In the genomic region with DNA sequence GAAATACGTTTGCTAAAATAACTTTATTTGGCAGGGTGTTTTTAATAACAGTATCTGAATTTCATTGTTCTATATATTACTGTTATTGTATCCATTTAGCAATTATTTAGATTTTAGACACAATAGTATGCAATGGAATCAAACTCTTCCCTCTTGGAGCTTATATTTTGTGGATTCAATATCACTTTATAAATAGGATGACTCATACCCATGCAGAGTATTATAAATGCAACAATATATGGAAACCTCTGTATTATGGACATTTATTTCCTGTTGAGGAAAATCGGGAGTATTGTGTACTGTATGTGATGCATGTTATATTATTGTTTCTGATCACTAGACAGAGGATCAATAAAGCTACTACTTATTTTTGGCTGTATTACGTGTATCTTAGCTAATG, we compare ENCODE assay signal across 8 cellular contexts. TPM values are rescaled to one million over a fixed set of nuclear protein-coding genes. Genes with fewer than 3 reads are reported as not detected.
A peak's percentile ranks its signal among the peaks of the same experiment; 100 is the strongest.
DNase-seq lines count a peak whose midpoint lies in the region; ATAC-seq and TF ChIP-seq lines count a peak whose summit lies in the region.

No MANE protein-coding gene starts in this region.

- peak overlapping the region; percentile 70 for H3K4me3 ChIP-seq in GM06990 (replicated peaks; ENCODE audit: low read depth, low read length)
- H3K4me3 ChIP-seq in OCI-LY7 (ENCODE audit: low read depth, low read length, poor library complexity, severe bottlenecking): peak overlapping the region; percentile 93

- peak overlapping the region; percentile 72 for H3K4me2 ChIP-seq in OCI-LY7 (ENCODE audit: low read length)

- H2AFZ ChIP-seq in OCI-LY7 (ENCODE audit: low read length): peak overlapping the region; percentile 75; the same call in 1 of the 2 replicates

- H3K36me3 Mint-ChIP-seq in endothelial cell (ENCODE audit: low read depth, unreplicated experiment) (no peaks in the 10 kb centered on the region), progenitor cell of endocrine pancreas (ENCODE audit: insufficient read depth) (peaks cover 2% of the 10 kb centered on the region)

- H3K27me3 Mint-ChIP-seq in endothelial cell (ENCODE audit: unreplicated experiment): peaks cover 12% of the 10 kb centered on the region
- H3K27me3 Mint-ChIP-seq in progenitor cell of endocrine pancreas: no peaks in the 10 kb centered on the region

- peaks cover 80% of the 10 kb centered on the region for H3K79me2 ChIP-seq in OCI-LY7 (ENCODE audit: insufficient read depth, low read depth, low read length)

- H3K9me3 ChIP-seq in OCI-LY7 (ENCODE audit: low read length): no peaks in the 10 kb centered on the region

- peaks cover 24% of the 10 kb centered on the region for H4K20me1 ChIP-seq in OCI-LY7 (ENCODE audit: insufficient read depth, low read length)

- peak overlapping the region; percentile 99 for H3K27ac Mint-ChIP-seq in endothelial cell (ENCODE audit: unreplicated experiment)
- H3K27ac Mint-ChIP-seq in progenitor cell of endocrine pancreas: peak overlapping the region; percentile 99

- peak overlapping the region; percentile 99 for H3K4me3 Mint-ChIP-seq in endothelial cell (ENCODE audit: unreplicated experiment)
- H3K4me3 Mint-ChIP-seq in progenitor cell of endocrine pancreas (ENCODE audit: low read depth): peak overlapping the region; percentile 98

- no peaks in the 10 kb centered on the region for H3K36me3 ChIP-seq in GM06990 (ENCODE audit: control insufficient read depth, insufficient read depth, low read length)
- H3K36me3 ChIP-seq in OCI-LY7 (ENCODE audit: insufficient read depth, low read length): peaks cover 5% of the 10 kb centered on the region; the same call in 1 of the 2 replicates

- no peaks in the 10 kb centered on the region for H3K9me3 Mint-ChIP-seq in endothelial cell (ENCODE audit: unreplicated experiment)
- H3K9me3 Mint-ChIP-seq in progenitor cell of endocrine pancreas (ENCODE audit: low read depth): no peaks in the 10 kb centered on the region

- POLR2A ChIA-PET in OCI-LY7 (lab: Charles Lee): interaction anchor here (0.6 to 5.8 kb wide), 5 partner anchors 10 to 55 kb away, joined by 3 to 38 read pairs (median 4); no protein-coding TSS in a partner anchor

- ATAC-seq in HG03571 (IDR thresholded peaks at IDR 0.05; ENCODE audit: unreplicated experiment): no peak

- H3K27ac ChIP-seq in OCI-LY7 (ENCODE audit: low read depth, low read length, poor library complexity, severe bottlenecking): peak overlapping the region; percentile 81

- CTCF ChIA-PET in OCI-LY7 (lab: Charles Lee; ENCODE audit: unreplicated experiment): no interaction called here

- no peaks in the 10 kb centered on the region for H3K27me3 ChIP-seq in GM06990 (replicated peaks; ENCODE audit: control insufficient read depth, insufficient read depth, low read length)

- H3K4me1 Mint-ChIP-seq in endothelial cell (ENCODE audit: unreplicated experiment): peaks cover 23% of the 10 kb centered on the region
- peaks cover 34% of the 10 kb centered on the region for H3K4me1 Mint-ChIP-seq in progenitor cell of endocrine pancreas (ENCODE audit: low read depth)

- intact Hi-C loops in OCI-LY7 (cut with micrococcal nuclease; ENCODE audit: unreplicated experiment): loop anchor here (2.0 to 5.0 kb wide), 2 partner anchors 602 to 1197 kb away; a partner anchor contains a TSS

- no peaks in the 10 kb centered on the region for H3K9me2 ChIP-seq in OCI-LY7 (ENCODE audit: insufficient read depth, low read length)

- H3K4me1 ChIP-seq in OCI-LY7 (ENCODE audit: insufficient read depth, low read length, poor library complexity, severe bottlenecking): peaks cover 40% of the 10 kb centered on the region

- BruUV-seq in OCI-LY7 (replicated peaks; lab: Mats Ljungman, UMichigan): no TSS peak

- TF ChIP-seq CTCF in GM06990 (IDR thresholded peaks at IDR 0.05; ENCODE audit: insufficient read depth, low read length, poor library complexity, severe bottlenecking) (no peak), OCI-LY7 (conservative IDR thresholded peaks at IDR 0.05; ENCODE audit: low read length) (no peak), endothelial cell (IDR thresholded peaks at IDR 0.05; ENCODE audit: unreplicated experiment) (no peak), progenitor cell of endocrine pancreas (IDR thresholded peaks at IDR 0.05; ENCODE audit: unreplicated experiment) (no peak)

- no peak for DNase-seq in GM06990 (ENCODE audit: extremely low read depth, insufficient read length)
- no peak for DNase-seq in OCI-LY7 (ENCODE audit: low spot score)
- DNase-seq in endothelial cell (ENCODE audit: low spot score): no peak
- DNase-seq in progenitor cell of endocrine pancreas (ENCODE audit: low spot score, unreplicated experiment): no peak
- no peak for DNase-seq in OCI-M1 (lab: John Stamatoyannopoulos, UW)
- no peak for DNase-seq in stimulated activated CD4-positive, alpha-beta T cell treated with anti-CD3 and anti-CD28 coated beads, Interleukin-4, amount 100 ng/mL, for 4 hours
- no peak for DNase-seq in activated CD4-positive, alpha-beta T cell treated with anti-CD3 and anti-CD28 coated beads, Interleukin-2, amount 50 U/mL, for 4 hours

RNA-seq across cellular contexts. Expression of a gene that starts 0.7 kb away (rescaled TPM):
- total RNA-seq in OCI-LY7 (2014; rRNA removed; shearing (Covaris generic)): 11.7 and 18.9 TPM in 2 replicates
- total RNA-seq in OCI-LY7 (2022): 19.5 and 19.7 TPM in 2 replicates
- 8.8 TPM for total RNA-seq in endothelial cell (ENCODE audit: unreplicated experiment)
- 16.7 and 17.2 TPM in 2 replicates for total RNA-seq in progenitor cell of endocrine pancreas

RNA-seq across cellular contexts. Expression of a gene that starts 1.0 kb away (rescaled TPM):
- 36.4 and 41.5 TPM in 2 replicates for total RNA-seq in OCI-LY7 (2014; rRNA removed; shearing (Covaris generic))
- total RNA-seq in OCI-LY7 (2022) (42.3 and 47.1 TPM in 2 replicates), endothelial cell (ENCODE audit: unreplicated experiment) (4.9 TPM), progenitor cell of endocrine pancreas (17.0 and 19.1 TPM in 2 replicates)
